ENCODE assay signal across 1 cellular context in genomic region chr5:51060953-51061352, GRCh38.
TF ChIP-seq lines count a peak whose summit lies in the region.

No MANE protein-coding gene starts in this region.

TF ChIP-seq in GM23338, 12 proteins besides CTCF, POLR2A, EP300 and RAD21 (continued from another document):
- TF ChIP-seq REST (IDR thresholded peaks at IDR 0.05; ENCODE audit: unreplicated experiment), result no peak
- no peak for TF ChIP-seq ETS1 (IDR thresholded peaks at IDR 0.05)
TF ChIP-seq in GM23338: peak in this region for 0.
